In the genomic region with DNA sequence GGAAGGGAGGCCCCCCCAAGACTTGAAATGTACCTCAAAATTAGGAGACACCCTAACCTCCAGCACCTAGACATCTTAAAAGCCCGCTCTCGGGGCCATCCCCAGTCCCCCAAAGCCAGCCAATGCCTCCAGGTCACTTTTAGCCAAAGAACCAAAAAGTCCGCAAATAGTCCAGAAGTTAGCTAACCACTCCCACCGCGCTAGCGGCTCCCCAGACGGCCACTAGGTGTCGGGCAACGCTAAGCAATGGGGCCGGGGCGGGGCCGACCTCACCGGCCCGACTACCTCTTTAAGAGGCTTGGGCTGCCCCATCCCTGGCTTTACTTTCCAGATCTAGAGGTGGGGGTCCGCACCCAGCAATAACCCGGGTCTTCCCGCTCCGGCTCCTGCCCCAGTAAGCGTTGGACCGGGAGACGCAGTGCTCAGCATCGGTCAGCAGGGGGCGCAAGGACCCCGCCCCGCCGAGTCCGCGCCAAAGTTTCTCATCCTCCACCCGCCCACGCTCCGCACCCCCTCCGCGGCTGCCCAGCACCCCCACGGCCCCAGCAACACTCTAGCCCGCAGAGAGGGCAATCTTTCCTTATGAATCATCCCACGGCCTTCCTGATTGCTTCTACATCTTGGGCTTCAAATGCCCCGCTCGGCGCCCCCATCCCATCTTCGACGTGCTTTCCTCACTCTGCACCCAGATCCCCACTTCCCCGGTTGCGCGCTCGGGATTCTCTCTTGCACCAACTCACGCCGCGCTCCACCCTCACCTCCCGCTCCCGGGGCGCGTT, we compare ENCODE assay signal across 8 cellular contexts. TPM values are rescaled to one million over a fixed set of nuclear protein-coding genes. Genes with fewer than 3 reads are reported as not detected.
DNase-seq lines count a peak whose midpoint lies in the region; ATAC-seq, FAIRE-seq and TF ChIP-seq lines count a peak whose summit lies in the region.

No MANE protein-coding gene starts in this region.

- no peaks in the 10 kb centered on the region for H3K36me3 ChIP-seq in CD8-positive, alpha-beta memory T cell (ENCODE audit: insufficient read depth, low read length)
- H3K36me3 ChIP-seq in MM.1S (replicated peaks; ENCODE audit: insufficient read depth, low read length): no peaks in the 10 kb centered on the region
- H3K36me3 ChIP-seq in pancreas: no peaks in the 10 kb centered on the region
- H3K36me3 ChIP-seq in tibial artery: peaks cover 36 to 40% (median 37%) of the 10 kb centered on the region in 3 donors

- 2% methylated on average over 52 of the region's 52 CpGs for WGBS in pancreas, 2 donors

- no peaks in the 10 kb centered on the region for H4K20me1 ChIP-seq in MM.1S (ENCODE audit: insufficient read depth, low read length)

- H3K4me2 ChIP-seq in MM.1S (ENCODE audit: low read depth, low read length): peak overlapping the region; percentile 59

- H3K27me3 ChIP-seq in CD8-positive, alpha-beta memory T cell (ENCODE audit: insufficient read depth, low read length, poor library complexity, severe bottlenecking): peaks cover 25% of the 10 kb centered on the region
- peaks cover 75% of the 10 kb centered on the region for H3K27me3 ChIP-seq in MM.1S (replicated peaks; ENCODE audit: insufficient read depth, low read length)
- H3K27me3 ChIP-seq in pancreas: peaks cover 0 to 6% (median 2%) of the 10 kb centered on the region in 4 donors
- H3K27me3 ChIP-seq in tibial artery: no peaks in the 10 kb centered on the region

- peak; percentile 99 for TF ChIP-seq CTCF in MM.1S (IDR thresholded peaks at IDR 0.05; ENCODE audit: low read length)
- TF ChIP-seq CTCF in pancreas (IDR thresholded peaks at IDR 0.05): peak; percentile 95 to 100 (median 99)
- TF ChIP-seq CTCF in tibial artery (IDR thresholded peaks at IDR 0.05): peak; percentile 100

- peak overlapping the region; percentile 75 to 90 (median 80) for H3K4me3 Mint-ChIP-seq in CD8-positive, alpha-beta memory T cell
- peak overlapping the region; percentile 80 for H3K4me3 Mint-ChIP-seq in activated naive CD8-positive, alpha-beta T cell

- POLR2A ChIA-PET in CD8-positive, alpha-beta memory T cell (lab: Charles Lee): interaction anchor here (0.6 kb wide), 1 partner anchor 49 kb away, joined by 5 read pairs; no protein-coding TSS in a partner anchor

- no peaks in the 10 kb centered on the region for H3K9me3 ChIP-seq in CD8-positive, alpha-beta memory T cell (ENCODE audit: low read length)
- H3K9me3 ChIP-seq in MM.1S (replicated peaks; ENCODE audit: insufficient read depth, low read length): no peaks in the 10 kb centered on the region
- no peaks in the 10 kb centered on the region for H3K9me3 ChIP-seq in pancreas
- H3K9me3 ChIP-seq in tibial artery: no peaks in the 10 kb centered on the region

- no peaks in the 10 kb centered on the region for H3K9me2 ChIP-seq in MM.1S (replicated peaks; ENCODE audit: insufficient read depth, low read length)

- DNase-seq in CD8-positive, alpha-beta memory T cell: peak; percentile 70 to 83 (median 75)
- peak; percentile 85 for DNase-seq in MM.1S
- DNase-seq in SKM-1 treated with dmso at 0.1 percent for 144 hours (lab: John Stamatoyannopoulos, UW; ENCODE audit: unreplicated experiment): peak; percentile 78
- peak; percentile 94 for DNase-seq in Right ventricle myocardium superior
- DNase-seq in pancreas: peak; percentile 79 to 94 (median 90)
- DNase-seq in tibial artery: peak; percentile 93 to 96

- ATAC-seq in GM21528 (IDR thresholded peaks at IDR 0.05; ENCODE audit: low FRiP score, unreplicated experiment): peak; percentile 58
- ATAC-seq in Right ventricle myocardium superior (ENCODE audit: poor library complexity): peak; percentile 86
- ATAC-seq in pancreas: peak; percentile 86 to 91 (median 88)

- H3K27ac Mint-ChIP-seq in CD8-positive, alpha-beta memory T cell: peak overlapping the region in 7 of 8 donors; percentile 14 to 97 (median 87)
- no peak overlapping the region for H3K27ac Mint-ChIP-seq in activated naive CD8-positive, alpha-beta T cell

- peaks cover 45 to 51% of the 10 kb centered on the region in 2 donors for H3K27me3 Mint-ChIP-seq in CD8-positive, alpha-beta memory T cell
- peaks cover 25% of the 10 kb centered on the region for H3K27me3 Mint-ChIP-seq in activated naive CD8-positive, alpha-beta T cell

- CTCF ChIA-PET in CD8-positive, alpha-beta memory T cell (lab: Charles Lee): interaction anchor here (0.6 to 4.2 kb wide), 40 partner anchors 9 to 532 kb away, joined by 3 to 82 read pairs (median 4); a partner anchor contains a TSS

- H3K9ac ChIP-seq in MM.1S (ENCODE audit: low read length): peak overlapping the region; percentile 18; the same call in 1 of the 2 replicates

- peak overlapping the region; percentile 59 for H3K4me3 ChIP-seq in CD8-positive, alpha-beta memory T cell (ENCODE audit: low read length)
- H3K4me3 ChIP-seq in MM.1S (ENCODE audit: low read length) (peak overlapping the region; percentile 59), pancreas (peak overlapping the region; percentile 13 to 51 (median 34)), tibial artery (peak overlapping the region; percentile 67 to 89)

- peaks cover 0 to 2% (median 0%) of the 10 kb centered on the region in 5 donors for H3K9me3 Mint-ChIP-seq in CD8-positive, alpha-beta memory T cell
- H3K9me3 Mint-ChIP-seq in activated naive CD8-positive, alpha-beta T cell (ENCODE audit: low read depth): no peaks in the 10 kb centered on the region

- H3K27ac ChIP-seq in CD8-positive, alpha-beta memory T cell (ENCODE audit: low read depth, low read length): no peak overlapping the region
- H3K27ac ChIP-seq in MM.1S (ENCODE audit: low read length) (no peak overlapping the region), pancreas (peak overlapping the region; percentile 20 to 79 (median 42)), tibial artery (peak overlapping the region; percentile 98 to 99)

- no peaks in the 10 kb centered on the region for H3K79me2 ChIP-seq in MM.1S (ENCODE audit: low read length)

- peak overlapping the region; percentile 73 for H2AFZ ChIP-seq in MM.1S (ENCODE audit: low read length)

- intact Hi-C loops in Right ventricle myocardium superior (cut with DNase I): loop anchor here (2.0 kb wide), 1 partner anchor 96 kb away; no protein-coding TSS in a partner anchor
- intact Hi-C loops in pancreas (cut with DNase I): loop anchor here in 2 of 3 donors (2.0 to 5.0 kb wide), 3 partner anchors 72 to 97 kb away; a partner anchor contains a TSS
- intact Hi-C loops in tibial artery (cut with DNase I; ENCODE audit: low total_unique reads): loop anchor here (1.0 kb wide), 1 partner anchor 73 kb away; no protein-coding TSS in a partner anchor

- peaks cover 16 to 29% (median 16%) of the 10 kb centered on the region in 3 donors for H3K4me1 Mint-ChIP-seq in CD8-positive, alpha-beta memory T cell
- peaks cover 18% of the 10 kb centered on the region for H3K4me1 Mint-ChIP-seq in activated naive CD8-positive, alpha-beta T cell (ENCODE audit: low read depth)

- FAIRE-seq in pancreas (lab: Jason Lieb, UNC): no peak

- H3F3A ChIP-seq in MM.1S (ENCODE audit: insufficient read depth, low read length): peaks cover 7% of the 10 kb centered on the region; the same call in 1 of the 2 replicates

- H3K4me1 ChIP-seq in CD8-positive, alpha-beta memory T cell (ENCODE audit: insufficient read depth, low read length): peaks cover 17% of the 10 kb centered on the region
- peaks cover 4% of the 10 kb centered on the region; the same call in 1 of the 2 replicates for H3K4me1 ChIP-seq in MM.1S (ENCODE audit: low read length)
- H3K4me1 ChIP-seq in pancreas: peaks cover 0 to 4% (median 3%) of the 10 kb centered on the region in 3 donors
- H3K4me1 ChIP-seq in tibial artery: peaks cover 0 to 81% (median 58%) of the 10 kb centered on the region in 4 donors

- no peaks in the 10 kb centered on the region for H3K36me3 Mint-ChIP-seq in CD8-positive, alpha-beta memory T cell
- H3K36me3 Mint-ChIP-seq in activated naive CD8-positive, alpha-beta T cell: no peaks in the 10 kb centered on the region

RNA-seq across cellular contexts. Expression of a gene that starts 0.8 kb away (rescaled TPM):
- total RNA-seq in CD8-positive, alpha-beta memory T cell: under 1 TPM; 0.39 to 0.42 TPM
- not detected for polyA plus RNA-seq in CD8-positive, alpha-beta memory T cell
- 28.1 TPM for total RNA-seq in Right ventricle myocardium superior
- total RNA-seq in pancreas: 100 to 1,000 TPM in 2 of 6 donors, 10 to 100 TPM in 3, 1 to 10 TPM in 1; 9.0 to 875 (median 36.6) TPM
- polyA plus RNA-seq in pancreas: 10 to 100 TPM; 10.4 to 22.2 TPM

RNA-seq across cellular contexts. Expression of a gene that starts 34.8 kb away (rescaled TPM):
- total RNA-seq in CD8-positive, alpha-beta memory T cell: under 1 TPM in 1 of 2 experiments, not detected in 1; 0.31 TPM
- not detected for polyA plus RNA-seq in CD8-positive, alpha-beta memory T cell
- 135 TPM for total RNA-seq in Right ventricle myocardium superior
- total RNA-seq in pancreas: 1 to 10 TPM in 2 of 6 donors, under 1 TPM in 1, not detected in 3; 0.31 to 1.1 (median 1.0) TPM
- 1 to 10 TPM; 1.7 to 3.0 TPM for polyA plus RNA-seq in pancreas

RNA-seq across cellular contexts. Expression of a gene that starts 50.2 kb away (rescaled TPM):
- total RNA-seq in CD8-positive, alpha-beta memory T cell: 10 to 100 TPM; 86.9 to 89.0 TPM
- polyA plus RNA-seq in CD8-positive, alpha-beta memory T cell: 1.7 TPM
- total RNA-seq in Right ventricle myocardium superior: 35.4 TPM
- total RNA-seq in pancreas: 10 to 100 TPM; 13.5 to 34.6 (median 17.7) TPM
- 10 to 100 TPM; 14.3 to 29.2 TPM for polyA plus RNA-seq in pancreas

Comparison
In these comparisons a context has a peak if more than half of its experiments do, and no peak if none do; other contexts are left out.
1. H3K27ac ChIP-seq: peak in pancreas (4 of 4) and tibial artery (2 of 2); none in CD8-positive, alpha-beta memory T cell (single experiment) and MM.1S (single experiment).
2. RNA of a gene that starts 0.8 kb away (total RNA-seq): 9.0 to 875 TPM in pancreas and 28.1 TPM in Right ventricle myocardium superior (single experiment); 0.39 to 0.42 TPM in CD8-positive, alpha-beta memory T cell; every median in the first group is over 4 times any median in the second.
3. RNA of a gene that starts 34.8 kb away (total RNA-seq): 135 TPM in Right ventricle myocardium superior (single experiment); 0.31 to 1.1 TPM in pancreas and 0.31 TPM in CD8-positive, alpha-beta memory T cell; every median in the first group is over 10 times any median in the second.
4. Peak in every context shown above with its lines, with median percentiles within 50 percentile points of each other: DNase-seq, H3K4me3 ChIP-seq, ATAC-seq and CTCF ChIP-seq.